8 cellular contexts compared by ENCODE assay signal in genomic region chr12:121797937-121798801, GRCh38. TPM values are rescaled to one million over a fixed set of nuclear protein-coding genes. Genes with fewer than 3 reads are reported as not detected.
DNase-seq lines count a peak whose midpoint lies in the region; ATAC-seq and TF ChIP-seq lines count a peak whose summit lies in the region.

No MANE protein-coding gene starts in this region.

- no peak overlapping the region for H2AK5ac ChIP-seq in mesendoderm (ENCODE audit: low read length)

- peaks cover 5% of the 10 kb centered on the region for H3K79me1 ChIP-seq in mesendoderm (ENCODE audit: low read length)

- H3K18ac ChIP-seq in mesendoderm (ENCODE audit: low read length): no peak overlapping the region

- no peak overlapping the region for H2AFZ ChIP-seq in PC-9

- H3K9me3 ChIP-seq in PC-9 (ENCODE audit: insufficient read depth, low read depth) (no peaks in the 10 kb centered on the region), duodenal mucosa (ENCODE audit: control insufficient read depth in 1 of 2, low read length in 2 of 2) (no peaks in the 10 kb centered on the region), tibial artery (no peaks in the 10 kb centered on the region)

- peak overlapping the region; percentile 83 for H3K4me3 Mint-ChIP-seq in activated T-cell treated with anti-CD3 and anti-CD28 coated beads, Interleukin-2, amount 50 U/mL, for 4 hours

- no TSS peak for BruUV-seq in PC-9 (replicated peaks; lab: Mats Ljungman, UMichigan)

- peaks cover 66% of the 10 kb centered on the region for H3F3A ChIP-seq in PC-9 (ENCODE audit: insufficient read depth, low read depth)

- H3K27me3 ChIP-seq in PC-9 (ENCODE audit: insufficient read depth, low read depth): no peaks in the 10 kb centered on the region
- H3K27me3 ChIP-seq in duodenal mucosa (ENCODE audit: control insufficient read depth in 1 of 2, insufficient read depth in 2 of 2, low read length in 2 of 2): no peaks in the 10 kb centered on the region
- no peaks in the 10 kb centered on the region for H3K27me3 ChIP-seq in mesendoderm (ENCODE audit: insufficient read depth, low read length, poor library complexity)
- no peaks in the 10 kb centered on the region for H3K27me3 ChIP-seq in tibial artery

- no peak for ATAC-seq in activated T-cell treated with anti-CD3 and anti-CD28 coated beads, Interleukin-2, amount 50 U/mL, for 4 hours
- no peak for ATAC-seq in HG03097 (IDR thresholded peaks at IDR 0.05; ENCODE audit: low FRiP score, unreplicated experiment)

- H4K20me1 ChIP-seq in PC-9 (ENCODE audit: insufficient read depth): no peaks in the 10 kb centered on the region

- H3K79me2 ChIP-seq in PC-9 (ENCODE audit: low read depth) (peaks cover 56% of the 10 kb centered on the region), mesendoderm (ENCODE audit: control insufficient read depth, insufficient read depth, low read length) (peaks cover 39% of the 10 kb centered on the region)

- H3K23ac ChIP-seq in mesendoderm (ENCODE audit: low read length): no peak overlapping the region

- no peak overlapping the region for H3K4ac ChIP-seq in mesendoderm (ENCODE audit: low read depth, low read length)

- H3K4me1 Mint-ChIP-seq in activated T-cell treated with anti-CD3 and anti-CD28 coated beads, Interleukin-2, amount 50 U/mL, for 4 hours (ENCODE audit: low read depth): peaks cover 41% of the 10 kb centered on the region

- CTCF ChIA-PET in PC-9 (lab: Charles Lee): interaction anchor here (0.6 kb wide), 1 partner anchor 1930 kb away, joined by 3 read pairs; no protein-coding TSS in a partner anchor

- no peaks in the 10 kb centered on the region for H3K36me3 ChIP-seq in PC-9 (ENCODE audit: low read depth)
- H3K36me3 ChIP-seq in duodenal mucosa (ENCODE audit: control insufficient read depth in 1 of 2, insufficient read depth in 2 of 2, low read length in 2 of 2): peaks cover 6 to 7% of the 10 kb centered on the region in 2 donors
- no peaks in the 10 kb centered on the region for H3K36me3 ChIP-seq in mesendoderm (ENCODE audit: control insufficient read depth, insufficient read depth, low read length)
- peaks cover 0 to 18% (median 4%) of the 10 kb centered on the region in 3 donors for H3K36me3 ChIP-seq in tibial artery

- H3K4me2 ChIP-seq in PC-9: peak overlapping the region; percentile 72
- peak overlapping the region; percentile 70 for H3K4me2 ChIP-seq in mesendoderm (ENCODE audit: low read length)

- no peak for TF ChIP-seq CTCF in PC-9 (conservative IDR thresholded peaks at IDR 0.05)
- no peak for TF ChIP-seq CTCF in tibial artery (IDR thresholded peaks at IDR 0.05)

- intact Hi-C loops in PC-9 (cut with micrococcal nuclease; ENCODE audit: unreplicated experiment) (loop anchor here (1.0 to 10.0 kb wide), 4 partner anchors 90 to 573 kb away; partner anchors contain the start of gene PSMD9), tibial artery (cut with DNase I; ENCODE audit: low total_unique reads) (no loop called here)

- no peak overlapping the region for H2BK120ac ChIP-seq in mesendoderm (ENCODE audit: low read depth, low read length)

- H4K8ac ChIP-seq in mesendoderm (ENCODE audit: low read depth, low read length): no peak overlapping the region

- no peaks in the 10 kb centered on the region for H3K9me3 Mint-ChIP-seq in activated T-cell treated with anti-CD3 and anti-CD28 coated beads, Interleukin-2, amount 50 U/mL, for 4 hours

- no peaks in the 10 kb centered on the region for H3K9me2 ChIP-seq in PC-9 (ENCODE audit: insufficient read depth)

- POLR2A ChIA-PET in PC-9 (lab: Charles Lee; ENCODE audit: unreplicated experiment): interaction anchor here (0.6 kb wide), 1 partner anchor 1296 kb away, joined by 3 read pairs; no protein-coding TSS in a partner anchor

- H3K9ac ChIP-seq in duodenal mucosa (ENCODE audit: low read depth in 1 of 2, low read length in 2 of 2): peak overlapping the region; percentile 76 to 86
- peak overlapping the region; percentile 56 for H3K9ac ChIP-seq in mesendoderm (ENCODE audit: low read length)

- H3K27ac ChIP-seq in PC-9: peak overlapping the region; percentile 0; the same call in 1 of the 2 replicates
- peak overlapping the region; percentile 100 for H3K27ac ChIP-seq in duodenal mucosa (ENCODE audit: low read depth, low read length)
- peak overlapping the region; percentile 79 for H3K27ac ChIP-seq in mesendoderm (ENCODE audit: low read depth, low read length)
- H3K27ac ChIP-seq in tibial artery: peak overlapping the region; percentile 100

- peaks cover 11% of the 10 kb centered on the region for H3K36me3 Mint-ChIP-seq in activated T-cell treated with anti-CD3 and anti-CD28 coated beads, Interleukin-2, amount 50 U/mL, for 4 hours (ENCODE audit: insufficient read depth)

- no peak for DNase-seq in activated T-cell treated with anti-CD3 and anti-CD28 coated beads, Interleukin-2, amount 50 U/mL, for 4 hours
- no peak for DNase-seq in activated T-cell treated with anti-CD3 and anti-CD28 coated beads for 4 hours
- no peak for DNase-seq in PC-9
- peak; percentile 81 for DNase-seq in mesendoderm
- peak; percentile 63 to 91 for DNase-seq in tibial artery
- no peak for DNase-seq in middle frontal gyrus (ENCODE audit: extremely low spot score, low spot score)

- peaks cover 48% of the 10 kb centered on the region for H3K4me1 ChIP-seq in PC-9 (replicated peaks; ENCODE audit: insufficient read depth)
- peaks cover 46 to 54% of the 10 kb centered on the region in 2 donors for H3K4me1 ChIP-seq in duodenal mucosa (ENCODE audit: control insufficient read depth in 1 of 2, insufficient read depth in 2 of 2, low read length in 2 of 2)
- H3K4me1 ChIP-seq in mesendoderm (ENCODE audit: control insufficient read depth, low read depth, low read length): peaks cover 17% of the 10 kb centered on the region
- H3K4me1 ChIP-seq in tibial artery: peaks cover 0 to 62% (median 56%) of the 10 kb centered on the region in 4 donors

- H2BK5ac ChIP-seq in mesendoderm (ENCODE audit: low read length): peak overlapping the region; percentile 18

- no peak overlapping the region for H2BK15ac ChIP-seq in mesendoderm (replicated peaks; ENCODE audit: low read depth)

- no CpG with 5 or more reads among the region's 19 CpGs for whole genome bisulfite sequencing in mesendoderm (ENCODE audit: extremely low coverage, insufficient coverage, low lambda C conversion rate)

- H3K27me3 Mint-ChIP-seq in activated T-cell treated with anti-CD3 and anti-CD28 coated beads, Interleukin-2, amount 50 U/mL, for 4 hours (ENCODE audit: low read depth): no peaks in the 10 kb centered on the region

- H4K5ac ChIP-seq in mesendoderm (ENCODE audit: low read length): no peak overlapping the region

- H3K4me3 ChIP-seq in PC-9: no peak overlapping the region
- H3K4me3 ChIP-seq in duodenal mucosa (ENCODE audit: low read depth in 1 of 2, low read length in 2 of 2): peak overlapping the region; percentile 51 to 87
- H3K4me3 ChIP-seq in mesendoderm (ENCODE audit: low read length): no peak overlapping the region
- H3K4me3 ChIP-seq in tibial artery: peak overlapping the region; percentile 90 to 91

- H3K56ac ChIP-seq in mesendoderm (ENCODE audit: low read length): peak overlapping the region; percentile 72

RNA-seq across cellular contexts. Expression of gene RHOF, which starts 4.7 kb away (rescaled TPM):
- total RNA-seq in activated T-cell treated with anti-CD3 and anti-CD28 coated beads, Interleukin-2, amount 50 U/mL, for 4 hours: 10 to 100 TPM; 80.7 to 94.6 (median 85.8) TPM
- 132 and 179 TPM in 2 replicates for total RNA-seq in PC-9 (2021)
- polyA plus RNA-seq in mesendoderm (2013, experiment 1 of 2): 15.5 TPM
- polyA plus RNA-seq in mesendoderm (2013, experiment 2 of 2): 15.0 TPM

RNA-seq across cellular contexts. Expression of gene SETD1B, which starts 5.6 kb away (rescaled TPM):
- 10 to 100 TPM; 30.4 to 32.7 (median 31.7) TPM for total RNA-seq in activated T-cell treated with anti-CD3 and anti-CD28 coated beads, Interleukin-2, amount 50 U/mL, for 4 hours
- total RNA-seq in PC-9 (2021): 16.4 and 22.6 TPM in 2 replicates
- polyA plus RNA-seq in mesendoderm (2013, experiment 1 of 2): 11.4 TPM
- 11.6 TPM for polyA plus RNA-seq in mesendoderm (2013, experiment 2 of 2)

Comparison
In these comparisons a context has a peak if more than half of its experiments do, and no peak if none do; other contexts are left out.
1. DNase-seq: peak in mesendoderm (single experiment) and tibial artery (2 of 2); none in activated T-cell treated with anti-CD3 and anti-CD28 coated beads, Interleukin-2, amount 50 U/mL, for 4 hours (single experiment), activated T-cell treated with anti-CD3 and anti-CD28 coated beads for 4 hours (single experiment), PC-9 (0 of 2) and middle frontal gyrus (single experiment).
2. H3K27ac ChIP-seq: peak in every context shown above with its lines; median percentile 100 in duodenal mucosa; 100 in tibial artery; 79 in mesendoderm; 0 in PC-9.
3. H3K4me3 ChIP-seq: peak in duodenal mucosa (2 of 2) and tibial artery (2 of 2); none in PC-9 (single experiment) and mesendoderm (single experiment).